25 cellular contexts compared by ENCODE assay signal in the genomic region with DNA sequence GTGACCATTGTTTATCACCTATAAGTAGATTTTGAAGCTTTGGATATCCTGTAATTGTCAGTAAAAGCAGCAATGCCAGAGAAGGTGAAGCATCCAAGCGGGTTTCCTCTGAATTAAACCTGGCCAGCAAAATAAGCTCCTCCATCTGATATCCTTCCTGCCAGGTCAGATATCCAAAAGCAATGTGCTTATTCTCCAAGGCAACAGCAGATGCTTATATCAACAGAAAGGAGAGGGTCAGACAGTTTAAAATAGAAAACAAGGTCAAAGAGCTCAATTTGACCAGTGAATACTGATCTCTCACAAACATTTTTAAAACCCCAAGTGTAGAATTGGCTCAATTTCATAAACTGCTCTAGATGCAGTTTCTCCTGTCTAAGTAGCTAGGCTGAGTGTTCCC.
"Had no signal": no experiment of that assay in that cellular context is flagged by ENCODE, and none has a peak within 500 bp of the region (broad histone marks: within the 10 kb centered on the region; RNA-seq: fewer than 3 reads in every experiment).

No MANE protein-coding gene starts in this region.

- ATAC-seq: activated T-cell treated with anti-CD3 and anti-CD28 coated beads, Interleukin-2, amount 50 U/mL, for 4 hours; WTC11 had no signal

- H3K4me3 Mint-ChIP-seq: activated CD4-positive, alpha-beta memory T cell treated with anti-CD3 and anti-CD28 coated beads for 36 hours; activated CD4-positive, alpha-beta T cell treated with anti-CD3 and anti-CD28 coated beads, Interleukin-2, amount 10 ng/mL, durations not matched to agents 7 days and 5 days; activated T-cell treated with anti-CD3 and anti-CD28 coated beads, Interleukin-2, amount 50 U/mL, for 4 hours; IgD-negative memory B cell; T-helper 1 cell treated with Interleukin-12 subunit alpha and Interleukin-12 subunit beta and Interleukin-4 antibody, amounts not matched to agents 30 μg/mL and 1 μg/mL, for 36 hours; WTC11 had no signal

- H3K27ac Mint-ChIP-seq: activated CD4-positive, alpha-beta memory T cell treated with anti-CD3 and anti-CD28 coated beads for 36 hours; activated CD4-positive, alpha-beta T cell treated with anti-CD3 and anti-CD28 coated beads, Interleukin-2, amount 10 ng/mL, durations not matched to agents 7 days and 5 days; activated naive CD4-positive, alpha-beta T cell treated with anti-CD3 and anti-CD28 coated beads, Interleukin-2, amount 50 U/mL, for 72 hours; IgD-negative memory B cell; T-helper 1 cell treated with Interleukin-12 subunit alpha and Interleukin-12 subunit beta and Interleukin-4 antibody, amounts not matched to agents 30 μg/mL and 1 μg/mL, for 36 hours; WTC11 had no signal

- H3K4me3 ChIP-seq: breast epithelium, PC-9 had no signal

- DNase-seq: activated CD4-positive, alpha-beta memory T cell treated with anti-CD3 and anti-CD28 coated beads for 36 hours; activated CD4-positive, alpha-beta T cell treated with anti-CD3 and anti-CD28 coated beads, Interleukin-2, amount 10 ng/mL, durations not matched to agents 7 days and 5 days; activated CD4-positive, CD25-positive, alpha-beta regulatory T cell treated with anti-CD3 and anti-CD28 coated beads, Interleukin-2, amount 50 U/mL, for 72 hours; activated CD8-positive, alpha-beta memory T cell treated with anti-CD3 and anti-CD28 coated beads for 24 hours; activated effector memory CD4-positive, alpha-beta T cell treated with anti-CD3 and anti-CD28 coated beads, Interleukin-2, amount 50 U/mL, for 16 hours; activated naive CD4-positive, alpha-beta T cell treated with Interleukin-2 at 50 U/mL for 16 hours; activated T-cell treated with anti-CD3 and anti-CD28 coated beads, Interleukin-2, amount 50 U/mL, for 4 hours; anterior cingulate cortex; caudate nucleus; KG1; NCI-H1105; NCI-H1436; NCI-H187; NCI-H2081; NCI-H2171 treated with DMSO at 0.1 percent for 48 hours; NCI-H226; NCI-H526; NCI-H774; PC-9; SHP77 treated with DMSO at 0.1 percent for 48 hours had no signal

- H3K9me3 Mint-ChIP-seq: activated CD4-positive, alpha-beta memory T cell treated with anti-CD3 and anti-CD28 coated beads for 36 hours; activated CD4-positive, alpha-beta T cell treated with anti-CD3 and anti-CD28 coated beads, Interleukin-2, amount 10 ng/mL, durations not matched to agents 7 days and 5 days; activated T-cell treated with anti-CD3 and anti-CD28 coated beads, Interleukin-2, amount 50 U/mL, for 4 hours; IgD-negative memory B cell; T-helper 1 cell treated with Interleukin-12 subunit alpha and Interleukin-12 subunit beta and Interleukin-4 antibody, amounts not matched to agents 30 μg/mL and 1 μg/mL, for 36 hours had no signal

- H3K4me1 Mint-ChIP-seq: activated CD4-positive, alpha-beta T cell treated with anti-CD3 and anti-CD28 coated beads, Interleukin-2, amount 10 ng/mL, durations not matched to agents 7 days and 5 days; IgD-negative memory B cell; WTC11 had no signal

- H3K36me3 Mint-ChIP-seq: activated CD4-positive, alpha-beta memory T cell treated with anti-CD3 and anti-CD28 coated beads for 36 hours; activated naive CD4-positive, alpha-beta T cell treated with anti-CD3 and anti-CD28 coated beads, Interleukin-2, amount 50 U/mL, for 72 hours; IgD-negative memory B cell; WTC11 had no signal
